1 cellular context compared by ENCODE assay signal in genomic region chr2:183037281-183037659, GRCh38.
TF ChIP-seq lines count a peak whose summit lies in the region.

No MANE protein-coding gene starts in this region.

TF ChIP-seq in GM12878, 131 proteins besides CTCF, POLR2A, EP300 and RAD21 (continued from another document):
- TF ChIP-seq ZBTB11 (CRISPR knock-in tag; IDR thresholded peaks at IDR 0.05): no peak
- TF ChIP-seq ZBTB4 (CRISPR knock-in tag; IDR thresholded peaks at IDR 0.05): no peak
- no peak for TF ChIP-seq ASH2L (IDR thresholded peaks at IDR 0.05; ENCODE audit: borderline replicate concordance, low read depth)
- no peak for TF ChIP-seq SIX5 (IDR thresholded peaks at IDR 0.05; ENCODE audit: low read depth, low read length, severe bottlenecking)
- TF ChIP-seq EZH2 (IDR thresholded peaks at IDR 0.05; ENCODE audit: borderline replicate concordance, control insufficient read depth, low read depth, low read length): 0 out of 2 replicates have a peak, but pooled peaks have one; percentile 55
TF ChIP-seq in GM12878: peak in this region for 1.
